ENCODE assay signal across 1 cellular context in the genomic region with DNA sequence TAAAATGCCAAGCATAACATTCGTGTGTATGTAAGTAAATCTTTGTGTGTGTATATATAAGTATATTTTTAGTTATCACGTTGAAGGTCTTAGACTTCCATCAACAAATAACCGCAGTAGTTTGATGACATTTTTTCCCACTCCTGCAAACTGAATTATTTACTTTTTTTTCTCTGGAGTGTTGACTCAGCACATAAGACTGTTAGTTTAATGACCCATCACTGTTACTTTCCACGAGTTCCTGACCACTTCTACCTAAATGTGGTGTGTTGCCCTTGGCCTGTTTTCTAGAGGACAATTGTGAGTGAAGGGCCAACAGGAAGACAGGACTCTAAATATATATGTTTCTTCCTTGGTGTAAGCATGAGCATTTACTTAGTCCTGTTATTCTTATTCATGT.
TF ChIP-seq lines count a peak whose summit lies in the region.

No MANE protein-coding gene starts in this region.

TF ChIP-seq in SK-N-SH, 30 proteins besides CTCF, POLR2A, EP300 and RAD21 (continued from another document):
- TF ChIP-seq, protein P1, sequence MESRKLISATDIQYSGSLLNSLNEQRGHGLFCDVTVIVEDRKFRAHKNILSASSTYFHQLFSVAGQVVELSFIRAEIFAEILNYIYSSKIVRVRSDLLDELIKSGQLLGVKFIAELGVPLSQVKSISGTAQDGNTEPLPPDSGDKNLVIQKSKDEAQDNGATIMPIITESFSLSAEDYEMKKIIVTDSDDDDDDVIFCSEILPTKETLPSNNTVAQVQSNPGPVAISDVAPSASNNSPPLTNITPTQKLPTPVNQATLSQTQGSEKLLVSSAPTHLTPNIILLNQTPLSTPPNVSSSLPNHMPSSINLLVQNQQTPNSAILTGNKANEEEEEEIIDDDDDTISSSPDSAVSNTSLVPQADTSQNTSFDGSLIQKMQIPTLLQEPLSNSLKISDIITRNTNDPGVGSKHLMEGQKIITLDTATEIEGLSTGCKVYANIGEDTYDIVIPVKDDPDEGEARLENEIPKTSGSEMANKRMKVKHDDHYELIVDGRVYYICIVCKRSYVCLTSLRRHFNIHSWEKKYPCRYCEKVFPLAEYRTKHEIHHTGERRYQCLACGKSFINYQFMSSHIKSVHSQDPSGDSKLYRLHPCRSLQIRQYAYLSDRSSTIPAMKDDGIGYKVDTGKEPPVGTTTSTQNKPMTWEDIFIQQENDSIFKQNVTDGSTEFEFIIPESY (IDR thresholded peaks at IDR 0.05; ENCODE audit: borderline replicate concordance, low read depth), result no peak
- TF ChIP-seq, protein P2, sequence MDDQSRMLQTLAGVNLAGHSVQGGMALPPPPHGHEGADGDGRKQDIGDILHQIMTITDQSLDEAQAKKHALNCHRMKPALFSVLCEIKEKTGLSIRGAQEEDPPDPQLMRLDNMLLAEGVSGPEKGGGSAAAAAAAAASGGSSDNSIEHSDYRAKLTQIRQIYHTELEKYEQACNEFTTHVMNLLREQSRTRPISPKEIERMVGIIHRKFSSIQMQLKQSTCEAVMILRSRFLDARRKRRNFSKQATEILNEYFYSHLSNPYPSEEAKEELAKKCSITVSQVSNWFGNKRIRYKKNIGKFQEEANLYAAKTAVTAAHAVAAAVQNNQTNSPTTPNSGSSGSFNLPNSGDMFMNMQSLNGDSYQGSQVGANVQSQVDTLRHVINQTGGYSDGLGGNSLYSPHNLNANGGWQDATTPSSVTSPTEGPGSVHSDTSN (IDR thresholded peaks at IDR 0.05), result peak; percentile 32; the same call in 1 of the 2 replicates
- TF ChIP-seq RXRA (IDR thresholded peaks at IDR 0.05; ENCODE audit: borderline replicate concordance, low read depth), result no peak
- no peak for TF ChIP-seq TAF1 (IDR thresholded peaks at IDR 0.05; ENCODE audit: borderline replicate concordance, low read depth, low read length)
- TF ChIP-seq FOSL2 (IDR thresholded peaks at IDR 0.05; ENCODE audit: borderline replicate concordance, low read depth), result peak; percentile 22; the same call in 1 of the 2 replicates
- TF ChIP-seq TCF12 (IDR thresholded peaks at IDR 0.05), result peak; percentile 31; the same call in 1 of the 2 replicates
- no peak for TF ChIP-seq CHD2 (IDR thresholded peaks at IDR 0.05; ENCODE audit: low read length, partially characterized antibody)
- TF ChIP-seq, protein P3, sequence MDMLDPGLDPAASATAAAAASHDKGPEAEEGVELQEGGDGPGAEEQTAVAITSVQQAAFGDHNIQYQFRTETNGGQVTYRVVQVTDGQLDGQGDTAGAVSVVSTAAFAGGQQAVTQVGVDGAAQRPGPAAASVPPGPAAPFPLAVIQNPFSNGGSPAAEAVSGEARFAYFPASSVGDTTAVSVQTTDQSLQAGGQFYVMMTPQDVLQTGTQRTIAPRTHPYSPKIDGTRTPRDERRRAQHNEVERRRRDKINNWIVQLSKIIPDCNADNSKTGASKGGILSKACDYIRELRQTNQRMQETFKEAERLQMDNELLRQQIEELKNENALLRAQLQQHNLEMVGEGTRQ (IDR thresholded peaks at IDR 0.05; ENCODE audit: borderline replicate concordance, low read depth, low read length), result no peak
- no peak for TF ChIP-seq YY1 (IDR thresholded peaks at IDR 0.05; ENCODE audit: low read depth)
- no peak for TF ChIP-seq RCOR1 (IDR thresholded peaks at IDR 0.05; ENCODE audit: low read length)
- TF ChIP-seq, protein P4, sequence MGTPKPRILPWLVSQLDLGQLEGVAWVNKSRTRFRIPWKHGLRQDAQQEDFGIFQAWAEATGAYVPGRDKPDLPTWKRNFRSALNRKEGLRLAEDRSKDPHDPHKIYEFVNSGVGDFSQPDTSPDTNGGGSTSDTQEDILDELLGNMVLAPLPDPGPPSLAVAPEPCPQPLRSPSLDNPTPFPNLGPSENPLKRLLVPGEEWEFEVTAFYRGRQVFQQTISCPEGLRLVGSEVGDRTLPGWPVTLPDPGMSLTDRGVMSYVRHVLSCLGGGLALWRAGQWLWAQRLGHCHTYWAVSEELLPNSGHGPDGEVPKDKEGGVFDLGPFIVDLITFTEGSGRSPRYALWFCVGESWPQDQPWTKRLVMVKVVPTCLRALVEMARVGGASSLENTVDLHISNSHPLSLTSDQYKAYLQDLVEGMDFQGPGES (IDR thresholded peaks at IDR 0.05; ENCODE audit: low read depth, low read length), result no peak
- TF ChIP-seq MEF2A (IDR thresholded peaks at IDR 0.05; ENCODE audit: borderline replicate concordance, low read depth), result no peak
- no peak for TF ChIP-seq GABPA (IDR thresholded peaks at IDR 0.05; ENCODE audit: low read depth)
- TF ChIP-seq EZH2phosphoT487 (IDR thresholded peaks at IDR 0.05; ENCODE audit: borderline replicate concordance, low read depth), result no peak
